ENCODE assay signal across 8 cellular contexts in the genomic region with DNA sequence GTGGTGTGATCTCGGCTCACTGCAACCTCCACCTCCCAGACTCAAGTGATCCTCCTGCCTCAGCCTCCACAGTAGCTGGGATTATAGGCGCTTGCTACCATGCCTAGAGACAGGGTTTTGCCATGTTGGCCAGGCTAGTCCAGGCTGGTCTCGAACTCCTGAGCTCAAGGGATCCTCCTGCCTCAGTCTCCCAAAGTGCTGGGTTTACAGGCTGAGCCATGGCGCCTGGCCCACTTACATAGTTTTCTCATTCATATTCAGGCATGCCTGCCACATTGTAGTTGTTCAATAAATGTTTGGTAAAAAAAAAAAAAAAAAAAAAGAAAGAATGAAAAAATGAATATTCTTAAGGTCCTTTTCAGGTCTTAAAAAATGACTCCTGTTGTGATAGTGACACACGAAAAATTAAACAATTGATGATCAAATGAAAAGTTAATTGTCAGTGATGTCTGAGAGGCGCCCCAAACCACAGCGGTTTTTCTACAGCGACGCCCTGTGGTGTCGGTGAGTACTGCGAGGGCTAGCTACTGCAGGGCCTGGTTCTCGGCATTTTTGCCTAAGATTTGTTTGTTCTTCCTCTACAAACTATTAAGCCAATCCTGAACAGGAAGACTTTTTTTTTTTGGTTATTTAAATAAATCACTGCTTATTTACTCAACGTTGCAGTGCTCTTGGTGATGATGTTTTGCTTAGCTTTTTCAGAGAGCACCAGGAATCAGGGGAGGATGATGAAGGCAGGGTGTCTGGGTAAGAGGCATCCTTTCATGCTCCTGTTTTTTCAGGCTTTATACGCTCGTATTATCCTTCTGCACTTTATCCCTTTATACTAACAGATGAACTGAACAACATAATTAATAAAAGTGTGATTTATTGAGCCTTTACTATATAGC.
DNase-seq lines count a peak whose midpoint lies in the region; ATAC-seq, FAIRE-seq and TF ChIP-seq lines count a peak whose summit lies in the region.

No MANE protein-coding gene starts in this region.

- no peak overlapping the region for H3K4ac ChIP-seq in H1 (replicated peaks; ENCODE audit: insufficient read length, low read depth, low read length)

- H2AFZ ChIP-seq in H1 (ENCODE audit: low read length): no peak overlapping the region

- H3K4me3 ChIP-seq in AG10803 (ENCODE audit: low read length): no peak overlapping the region
- H3K4me3 ChIP-seq in SJSA1: no peak overlapping the region
- no peak overlapping the region for H3K4me3 ChIP-seq in H1 (ENCODE audit: extremely low read depth in 1 of 4, insufficient read depth in 2 of 4, low read depth in 3 of 4, low read length in 4 of 4)
- H3K4me3 ChIP-seq in uterus: no peak overlapping the region

- POLR2A ChIA-PET in H1 (lab: Charles Lee; ENCODE audit: partially characterized antibody): interaction anchor here (0.7 to 1.8 kb wide), 8 partner anchors 9 to 128 kb away, joined by 3 to 8 read pairs (median 3); no protein-coding TSS in a partner anchor

- H3K56ac ChIP-seq in H1 (replicated peaks; ENCODE audit: insufficient read length, low read depth, low read length): no peak overlapping the region

- H3K4me1 ChIP-seq in SJSA1 (replicated peaks) (peaks cover 19% of the 10 kb centered on the region), H1 (replicated peaks in 1 of 4; ENCODE audit: control insufficient read depth in 3 of 4, insufficient read depth in 4 of 4, low read length in 3 of 4) (peaks cover 12 to 21% (median 15%) of the 10 kb centered on the region in 4 experiments; a peak in 5 of 7 replicates), uterus (peaks cover 0 to 8% of the 10 kb centered on the region in 2 donors)

- H4K91ac ChIP-seq in H1 (replicated peaks; ENCODE audit: insufficient read length, low read length): no peak overlapping the region

- FAIRE-seq in H1 (lab: Jason Lieb, UNC): peak; percentile 97

- CTCF ChIA-PET in H1 (lab: Charles Lee; ENCODE audit: partially characterized antibody): interaction anchor here (0.6 to 6.8 kb wide), 53 partner anchors 8 to 1529 kb away, joined by 3 to 83 read pairs (median 5); partner anchors contain the start of gene DPYSL3

- peak overlapping the region; percentile 28; the same call in 1 of the 2 replicates for H4K8ac ChIP-seq in H1 (ENCODE audit: extremely low read depth, insufficient read depth, low read length)

- no peak overlapping the region for H2BK120ac ChIP-seq in H1 (replicated peaks; ENCODE audit: low read depth, low read length)

- TF ChIP-seq RAD21 in H1 (IDR thresholded peaks at IDR 0.05 in 1 of 2, conservative IDR thresholded peaks at IDR 0.05 in 1 of 2; ENCODE audit: low read depth in 2 of 2, low read length in 2 of 2): peak; percentile 69 to 77

- no peak overlapping the region for H2BK15ac ChIP-seq in H1 (ENCODE audit: low read length)

- H3K79me1 ChIP-seq in H1 (ENCODE audit: low read depth, low read length): peaks cover 4% of the 10 kb centered on the region; the same call in 1 of the 2 replicates

- DNase-seq in AG10803 (ENCODE audit: low read depth): peak; percentile 26
- DNase-seq in SJSA1 (ENCODE audit: low read depth in 1 of 2, low spot score in 2 of 2): peak; percentile 72 to 73
- DNase-seq in H1 (ENCODE audit: low read depth in 1 of 2, low spot score in 2 of 2): peak in 1 of 2 experiments; percentile 91
- peak; percentile 37 for DNase-seq in midbrain (lab: John Stamatoyannopoulos, UW)
- DNase-seq in uterus: peak; percentile 70 to 78
- no peak for DNase-seq in DMS79 treated with DMSO at 0.1 percent for 48 hours (lab: John Stamatoyannopoulos, UW)

- H3K27me3 ChIP-seq in SJSA1 (replicated peaks): no peaks in the 10 kb centered on the region
- no peaks in the 10 kb centered on the region for H3K27me3 ChIP-seq in H1 (replicated peaks in 1 of 4; ENCODE audit: control insufficient read depth in 3 of 4, extremely low read depth in 1 of 4, insufficient read depth in 3 of 4, low read length in 3 of 4)
- H3K27me3 ChIP-seq in uterus: no peaks in the 10 kb centered on the region

- no peaks in the 10 kb centered on the region for H3K36me3 ChIP-seq in SJSA1
- H3K36me3 ChIP-seq in H1 (ENCODE audit: control insufficient read depth in 2 of 4, insufficient read depth in 4 of 4, low read length in 3 of 4): peaks cover 0 to 25% (median 4%) of the 10 kb centered on the region in 4 experiments; a peak in 3 of 8 replicates
- H3K36me3 ChIP-seq in uterus: no peaks in the 10 kb centered on the region

- ATAC-seq in GM18498 (IDR thresholded peaks at IDR 0.05; ENCODE audit: unreplicated experiment) (peak; percentile 82), HG03095 (IDR thresholded peaks at IDR 0.05; ENCODE audit: unreplicated experiment) (peak; percentile 86)

- peak overlapping the region in 1 of 2 experiments; percentile 44; a peak in 1 of 4 replicates for H3K4me2 ChIP-seq in H1 (ENCODE audit: insufficient read depth in 1 of 2, low read depth in 2 of 2, low read length in 2 of 2)

- 39% methylated on average over 15 of the region's 15 CpGs; no CpG with 5 or more reads in 1 of the 2 experiments for WGBS in H1 (ENCODE audit: extremely low coverage in 1 of 2, insufficient coverage in 1 of 2, insufficient read length in 1 of 2, insufficient replicate concordance in 2 of 2, low coverage in 1 of 2, low lambda C conversion rate in 2 of 2, missing lambda C conversion rate in 1 of 2), 2 experiments

- no peak overlapping the region for H2BK5ac ChIP-seq in H1 (ENCODE audit: low read depth, low read length)

- peak overlapping the region; percentile 47 for H3K27ac ChIP-seq in SJSA1
- H3K27ac ChIP-seq in H1 (ENCODE audit: low read depth, low read length): no peak overlapping the region
- peak overlapping the region; percentile 69 to 70 for H3K27ac ChIP-seq in uterus

- peaks cover 0 to 85% of the 10 kb centered on the region in 2 experiments; a peak in 3 of 4 replicates for H3K79me2 ChIP-seq in H1 (ENCODE audit: control insufficient read depth in 1 of 2, insufficient read depth in 2 of 2, low read length in 2 of 2)

- H4K5ac ChIP-seq in H1 (ENCODE audit: insufficient read length, low read depth, low read length): no peak overlapping the region

- no peak overlapping the region for H3K14ac ChIP-seq in H1 (ENCODE audit: insufficient read length)

- H3K9ac ChIP-seq in H1 (replicated peaks in 1 of 4; ENCODE audit: extremely low read depth in 1 of 4, low read depth in 3 of 4, low read length in 3 of 4): no peak overlapping the region

- TF ChIP-seq CTCF in AG10803 (conservative IDR thresholded peaks at IDR 0.05; ENCODE audit: low read length) (peak; percentile 93), H1 (IDR thresholded peaks at IDR 0.05; ENCODE audit: control extremely low read depth in 1 of 3, insufficient read depth in 1 of 3, low read depth in 1 of 3, low read length in 3 of 3) (peak; percentile 87 to 90 (median 88)), uterus (IDR thresholded peaks at IDR 0.05) (peak; percentile 70 to 92 (median 78))

- H3K18ac ChIP-seq in H1 (ENCODE audit: extremely low read depth, low read length): no peak overlapping the region

- H2AK5ac ChIP-seq in H1 (ENCODE audit: low read depth, low read length): no peak overlapping the region

- no peak for TF ChIP-seq POLR2A in H1 (IDR thresholded peaks at IDR 0.05; ENCODE audit: control extremely low read depth in 1 of 2, low read depth in 2 of 2, low read length in 2 of 2)
- TF ChIP-seq POLR2A in uterus (IDR thresholded peaks at IDR 0.05): no peak

- no peak overlapping the region for H3K23ac ChIP-seq in H1 (ENCODE audit: insufficient read length)

- no peaks in the 10 kb centered on the region for H3K9me3 ChIP-seq in SJSA1 (replicated peaks)
- peaks cover 0 to 3% of the 10 kb centered on the region in 2 experiments; a peak in 2 of 4 replicates for H3K9me3 ChIP-seq in H1 (ENCODE audit: insufficient read depth in 2 of 2, low read depth in 1 of 2, low read length in 1 of 2)
- no peaks in the 10 kb centered on the region for H3K9me3 ChIP-seq in uterus

- no peak overlapping the region; the same call in 1 of the 2 replicates for H2BK12ac ChIP-seq in H1 (ENCODE audit: low read depth, low read length)

- TF ChIP-seq EP300 in H1 (IDR thresholded peaks at IDR 0.05; ENCODE audit: borderline replicate concordance in 1 of 2, low read depth in 2 of 2, low read length in 2 of 2): no peak

- H3K23me2 ChIP-seq in H1 (ENCODE audit: low read depth, low read length): no peaks in the 10 kb centered on the region

- no peaks in the 10 kb centered on the region for H4K20me1 ChIP-seq in H1 (replicated peaks in 1 of 2; ENCODE audit: control insufficient read depth in 1 of 2, insufficient read depth in 2 of 2, low read length in 2 of 2)

- intact Hi-C loops in uterus (cut with DNase I; ENCODE audit: low total_unique reads): no loop called here

- no peak overlapping the region for H2BK20ac ChIP-seq in H1 (ENCODE audit: low read length)

TF ChIP-seq in H1, 55 proteins besides CTCF, POLR2A, EP300 and RAD21 (continues in another document):
- TF ChIP-seq EZH2 (IDR thresholded peaks at IDR 0.05; ENCODE audit: low read depth, low read length, severe bottlenecking): no peak
- no peak for TF ChIP-seq SRF (IDR thresholded peaks at IDR 0.05; ENCODE audit: low read depth, low read length)
